10 cellular contexts compared by ENCODE assay signal in genomic region chr2:39516347-39517101, GRCh38.
DNase-seq lines count a peak whose midpoint lies in the region; ATAC-seq and TF ChIP-seq lines count a peak whose summit lies in the region.
"Had no signal": no experiment of that assay in that cellular context is flagged by ENCODE, and none has a peak within 500 bp of the region (broad histone marks: within the 10 kb centered on the region; RNA-seq: fewer than 3 reads in every experiment).

No MANE protein-coding gene starts in this region.

- peak; percentile 49 for DNase-seq in HCEC 1CT
- DNase-seq in amniotic epithelial cell (ENCODE audit: low read depth): peak; percentile 96
- peak; percentile 30 for DNase-seq in hepatocyte (ENCODE audit: low spot score)
- peak; percentile 75 for DNase-seq in pulmonary artery endothelial cell (ENCODE audit: low read depth, low spot score)
- DNase-seq in activated effector memory CD4-positive, alpha-beta T cell treated with Interleukin-2 at 50 U/mL for 16 hours: no peak
- DNase-seq in NCI-H2196 (lab: John Stamatoyannopoulos, UW; ENCODE audit: unreplicated experiment): no peak
- DNase-seq: GF-D8 had no signal

- no peaks in the 10 kb centered on the region for H3K9me2 ChIP-seq in hepatocyte (replicated peaks; ENCODE audit: insufficient read depth)

- no peak overlapping the region for H3K4me2 ChIP-seq in hepatocyte

- no peaks in the 10 kb centered on the region for H3K27me3 ChIP-seq in hepatocyte
- H3K27me3 ChIP-seq: SJCRH30 had no signal

- no peak overlapping the region for H2AFZ ChIP-seq in hepatocyte

- no peaks in the 10 kb centered on the region for H3K9me3 ChIP-seq in hepatocyte (ENCODE audit: low read depth)

- no peaks in the 10 kb centered on the region for H3K36me3 ChIP-seq in hepatocyte (replicated peaks; ENCODE audit: insufficient read depth, low read depth)
- H3K36me3 ChIP-seq: SJCRH30 had no signal

- peak; percentile 24 for TF ChIP-seq CTCF in hepatocyte (IDR thresholded peaks at IDR 0.05; ENCODE audit: poor library complexity)

- H4K20me1 ChIP-seq in hepatocyte (ENCODE audit: insufficient read depth, poor library complexity, severe bottlenecking): no peaks in the 10 kb centered on the region

- no peak for ATAC-seq in GM18861 (IDR thresholded peaks at IDR 0.05; ENCODE audit: unreplicated experiment)
- no peak for ATAC-seq in GM19023 (IDR thresholded peaks at IDR 0.05; ENCODE audit: unreplicated experiment)

- peaks cover 29% of the 10 kb centered on the region for H3K4me1 ChIP-seq in hepatocyte (ENCODE audit: insufficient read depth)

- no peaks in the 10 kb centered on the region for H3K79me2 ChIP-seq in hepatocyte

- H3K27ac ChIP-seq in hepatocyte: no peak overlapping the region
- H3K27ac ChIP-seq: SJCRH30 had no signal

- 65% methylated on average over 8 of the region's 8 CpGs for WGBS in hepatocyte (ENCODE audit: low lambda C conversion rate, missing lambda C conversion rate)

- H3K4me3 ChIP-seq in hepatocyte: no peak overlapping the region
- H3K4me3 ChIP-seq: SJCRH30 had no signal

Comparison
In these comparisons a context has a peak if more than half of its experiments do, and no peak if none do; other contexts are left out.
1. DNase-seq: peak in HCEC 1CT (single experiment), amniotic epithelial cell (single experiment), hepatocyte (single experiment) and pulmonary artery endothelial cell (single experiment); none in activated effector memory CD4-positive, alpha-beta T cell treated with Interleukin-2 at 50 U/mL for 16 hours (single experiment) and NCI-H2196 (single experiment).